In the genomic region with DNA sequence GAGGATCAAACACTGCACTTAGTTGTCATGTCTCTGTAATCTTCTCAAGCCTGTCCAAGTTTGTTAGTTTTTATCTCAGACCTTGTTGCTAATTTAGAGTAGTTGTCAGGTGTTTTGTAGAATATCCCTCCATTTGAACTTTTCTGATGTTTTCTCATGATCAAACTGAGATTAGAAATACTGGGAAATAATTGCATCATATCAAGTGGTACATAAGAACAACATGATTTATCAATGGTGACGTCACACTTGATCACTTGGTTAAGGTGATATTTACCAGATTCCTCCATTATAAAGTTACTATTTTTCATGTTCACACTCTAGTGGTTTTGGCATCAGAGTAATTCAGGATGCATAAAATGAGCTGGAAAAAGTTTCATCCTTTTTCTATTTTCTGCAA, we compare ENCODE assay signal across 2 cellular contexts.
TF ChIP-seq lines count a peak whose summit lies in the region.

No MANE protein-coding gene starts in this region.

TF ChIP-seq in HepG2, 621 proteins besides CTCF, POLR2A, EP300 and RAD21:
- TF ChIP-seq ZNF569 (CRISPR knock-in tag; IDR thresholded peaks at IDR 0.05; ENCODE audit: borderline replicate concordance) (no peak), KMT2B (CRISPR knock-in tag; IDR thresholded peaks at IDR 0.05) (no peak), ATF7 (IDR thresholded peaks at IDR 0.05) (peak; percentile 98), ATF7 (CRISPR knock-in tag; IDR thresholded peaks at IDR 0.05) (no peak), CREB1 (IDR thresholded peaks at IDR 0.05) (peak; percentile 98), CREB1 (CRISPR knock-in tag; IDR thresholded peaks at IDR 0.05) (no peak)
- TF ChIP-seq, protein P1, sequence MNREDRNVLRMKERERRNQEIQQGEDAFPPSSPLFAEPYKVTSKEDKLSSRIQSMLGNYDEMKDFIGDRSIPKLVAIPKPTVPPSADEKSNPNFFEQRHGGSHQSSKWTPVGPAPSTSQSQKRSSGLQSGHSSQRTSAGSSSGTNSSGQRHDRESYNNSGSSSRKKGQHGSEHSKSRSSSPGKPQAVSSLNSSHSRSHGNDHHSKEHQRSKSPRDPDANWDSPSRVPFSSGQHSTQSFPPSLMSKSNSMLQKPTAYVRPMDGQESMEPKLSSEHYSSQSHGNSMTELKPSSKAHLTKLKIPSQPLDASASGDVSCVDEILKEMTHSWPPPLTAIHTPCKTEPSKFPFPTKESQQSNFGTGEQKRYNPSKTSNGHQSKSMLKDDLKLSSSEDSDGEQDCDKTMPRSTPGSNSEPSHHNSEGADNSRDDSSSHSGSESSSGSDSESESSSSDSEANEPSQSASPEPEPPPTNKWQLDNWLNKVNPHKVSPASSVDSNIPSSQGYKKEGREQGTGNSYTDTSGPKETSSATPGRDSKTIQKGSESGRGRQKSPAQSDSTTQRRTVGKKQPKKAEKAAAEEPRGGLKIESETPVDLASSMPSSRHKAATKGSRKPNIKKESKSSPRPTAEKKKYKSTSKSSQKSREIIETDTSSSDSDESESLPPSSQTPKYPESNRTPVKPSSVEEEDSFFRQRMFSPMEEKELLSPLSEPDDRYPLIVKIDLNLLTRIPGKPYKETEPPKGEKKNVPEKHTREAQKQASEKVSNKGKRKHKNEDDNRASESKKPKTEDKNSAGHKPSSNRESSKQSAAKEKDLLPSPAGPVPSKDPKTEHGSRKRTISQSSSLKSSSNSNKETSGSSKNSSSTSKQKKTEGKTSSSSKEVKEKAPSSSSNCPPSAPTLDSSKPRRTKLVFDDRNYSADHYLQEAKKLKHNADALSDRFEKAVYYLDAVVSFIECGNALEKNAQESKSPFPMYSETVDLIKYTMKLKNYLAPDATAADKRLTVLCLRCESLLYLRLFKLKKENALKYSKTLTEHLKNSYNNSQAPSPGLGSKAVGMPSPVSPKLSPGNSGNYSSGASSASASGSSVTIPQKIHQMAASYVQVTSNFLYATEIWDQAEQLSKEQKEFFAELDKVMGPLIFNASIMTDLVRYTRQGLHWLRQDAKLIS (CRISPR knock-in tag; IDR thresholded peaks at IDR 0.05), result no peak

TF ChIP-seq in IMR-90, 13 proteins besides CTCF, POLR2A, EP300 and RAD21:
- no peak for TF ChIP-seq RCOR1 (IDR thresholded peaks at IDR 0.05; ENCODE audit: insufficient replicate concordance, low read length)
- peak; percentile 56; the same call in 1 of the 2 replicates for TF ChIP-seq CEBPB (IDR thresholded peaks at IDR 0.05; ENCODE audit: low read depth, low read length)
TF ChIP-seq in IMR-90: peak in this region for 1.
